ENCODE assay signal across 1 cellular context in the genomic region with DNA sequence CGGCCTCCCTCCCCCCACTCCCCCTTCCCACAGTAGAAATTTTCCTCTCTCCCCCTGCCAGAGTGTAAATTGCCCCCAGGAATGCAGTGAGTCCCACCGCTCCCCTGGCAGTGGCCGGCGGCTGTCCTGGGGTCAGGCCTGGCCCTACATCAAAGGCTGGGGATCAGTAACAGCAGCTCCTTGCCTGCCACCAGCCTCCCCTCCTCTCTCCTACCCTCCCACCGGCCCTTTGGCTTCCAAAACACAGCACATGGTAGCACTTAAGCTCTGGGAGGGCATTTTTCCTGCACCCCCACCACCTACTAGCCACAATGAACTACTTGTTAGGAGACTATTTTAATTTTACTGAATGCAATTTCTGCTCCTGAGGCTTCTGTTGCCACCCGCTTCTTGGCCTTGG.
TF ChIP-seq lines count a peak whose summit lies in the region.

No MANE protein-coding gene starts in this region.

TF ChIP-seq in endothelial cell of umbilical vein, 7 proteins besides CTCF, POLR2A, EP300 and RAD21:
- TF ChIP-seq FOS (IDR thresholded peaks at IDR 0.05; ENCODE audit: borderline replicate concordance, insufficient read depth, low read length) = no peak
- no peak for TF ChIP-seq GATA2 (IDR thresholded peaks at IDR 0.05; ENCODE audit: insufficient read depth, insufficient read length, low read depth, low read length)
- TF ChIP-seq POLR2AphosphoS5 (IDR thresholded peaks at IDR 0.05; ENCODE audit: insufficient read depth, low read depth, low read length) = no peak
- no peak for TF ChIP-seq MYC (IDR thresholded peaks at IDR 0.05; ENCODE audit: low read depth, low read length)
- TF ChIP-seq JUN (IDR thresholded peaks at IDR 0.05; ENCODE audit: borderline replicate concordance, insufficient read depth, insufficient read length, low read depth) = no peak
- no peak for TF ChIP-seq EZH2 (IDR thresholded peaks at IDR 0.05; ENCODE audit: borderline replicate concordance, low read depth, low read length, severe bottlenecking)
- TF ChIP-seq, protein P1, sequence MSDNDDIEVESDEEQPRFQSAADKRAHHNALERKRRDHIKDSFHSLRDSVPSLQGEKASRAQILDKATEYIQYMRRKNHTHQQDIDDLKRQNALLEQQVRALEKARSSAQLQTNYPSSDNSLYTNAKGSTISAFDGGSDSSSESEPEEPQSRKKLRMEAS (IDR thresholded peaks at IDR 0.05; ENCODE audit: insufficient read depth, insufficient read length) = no peak
